ENCODE assay signal across 6 cellular contexts in genomic region chr14:81903477-81903876, GRCh38.
"Had no signal": no experiment of that assay in that cellular context is flagged by ENCODE, and none has a peak within 500 bp of the region (broad histone marks: within the 10 kb centered on the region; RNA-seq: fewer than 3 reads in every experiment).

No MANE protein-coding gene starts in this region.

- H3K27ac ChIP-seq: HL-60 had no signal

- ATAC-seq: HepG2, K562 had no signal

- DNase-seq: IMR-90, KBM-7, KG1 had no signal

- H3K4me3 ChIP-seq: K562 had no signal
